Comparison of ENCODE assay signal across 12 cellular contexts in the genomic region with DNA sequence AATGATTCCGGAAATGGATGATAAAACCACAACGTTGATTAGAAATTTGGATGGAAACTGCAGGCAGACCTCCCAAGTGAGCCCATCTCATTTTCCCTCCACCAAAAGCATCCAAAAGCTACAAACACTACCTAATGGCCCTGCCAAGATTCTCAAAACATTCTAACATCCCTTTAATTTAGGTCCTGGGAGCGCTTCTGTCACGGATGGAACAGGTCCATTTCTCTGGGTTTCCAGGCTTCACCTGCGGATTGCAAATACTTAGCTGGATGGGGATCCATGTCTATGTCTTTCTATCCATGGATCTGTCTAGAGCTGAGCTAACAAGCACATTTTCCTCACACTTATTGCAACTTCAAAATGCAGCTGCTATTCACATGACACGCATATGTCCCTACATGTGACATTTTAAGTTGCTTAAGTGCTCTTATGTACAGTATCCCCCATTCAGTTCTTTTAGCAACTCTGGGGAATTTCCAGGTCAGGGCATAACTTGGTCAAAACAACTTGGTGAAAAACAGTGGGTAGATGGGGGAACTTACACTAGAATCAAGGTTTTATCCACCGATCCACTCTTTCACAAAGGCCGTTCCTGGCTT.
DNase-seq lines count a peak whose midpoint lies in the region; ATAC-seq and TF ChIP-seq lines count a peak whose summit lies in the region.
"Had no signal": no experiment of that assay in that cellular context is flagged by ENCODE, and none has a peak within 500 bp of the region (broad histone marks: within the 10 kb centered on the region; RNA-seq: fewer than 3 reads in every experiment).

No MANE protein-coding gene starts in this region.

- peaks cover 25 to 39% of the 10 kb centered on the region in 2 donors for H3K4me1 ChIP-seq in left lung

- peak; percentile 32 for DNase-seq in LHCN-M2 (ENCODE audit: low read depth)
- DNase-seq in endothelial cell (ENCODE audit: low spot score): no peak
- no peak for DNase-seq in left lung
- DNase-seq in NAMALWA (ENCODE audit: low spot score): no peak
- DNase-seq in stimulated activated naive CD8-positive, alpha-beta T cell treated with anti-CD3 and anti-CD28 coated beads, Interleukin-15, amount 100 ng/mL, for 72 hours: no peak
- DNase-seq: activated naive CD4-positive, alpha-beta T cell treated with anti-CD3 and anti-CD28 coated beads for 36 hours; NCI-H1436 treated with DMSO at 0.1 percent for 48 hours; NCI-H510A; stimulated activated CD4-positive, alpha-beta T cell treated with anti-CD3 and anti-CD28 coated beads, Interleukin-2, amount 100 ng/mL, for 24 hours had no signal

- H3K4me1 Mint-ChIP-seq in endothelial cell (ENCODE audit: unreplicated experiment): peaks cover 85% of the 10 kb centered on the region
- H3K4me1 Mint-ChIP-seq in stimulated activated naive CD8-positive, alpha-beta T cell treated with anti-CD3 and anti-CD28 coated beads, Interleukin-15, amount 100 ng/mL, for 72 hours: no peaks in the 10 kb centered on the region

- no peaks in the 10 kb centered on the region for H3K36me3 ChIP-seq in left lung

- H3K27ac ChIP-seq in left lung (peak overlapping the region; percentile 45 to 55), skin epidermis (peak overlapping the region in 14 of 21 experiments; percentile 27 to 82 (median 52))

- H3K4me3 ChIP-seq in left lung (no peak overlapping the region), skin epidermis (no peak overlapping the region)

- peaks cover 23% of the 10 kb centered on the region for H3K27me3 Mint-ChIP-seq in endothelial cell (ENCODE audit: unreplicated experiment)
- peaks cover 67% of the 10 kb centered on the region for H3K27me3 Mint-ChIP-seq in stimulated activated naive CD8-positive, alpha-beta T cell treated with anti-CD3 and anti-CD28 coated beads, Interleukin-15, amount 100 ng/mL, for 72 hours

- H3K4me3 Mint-ChIP-seq in endothelial cell (ENCODE audit: unreplicated experiment): peak overlapping the region; percentile 45
- H3K4me3 Mint-ChIP-seq in stimulated activated naive CD8-positive, alpha-beta T cell treated with anti-CD3 and anti-CD28 coated beads, Interleukin-15, amount 100 ng/mL, for 72 hours: no peak overlapping the region
- H3K4me3 Mint-ChIP-seq: activated naive CD4-positive, alpha-beta T cell treated with anti-CD3 and anti-CD28 coated beads for 36 hours had no signal

- H3K27me3 ChIP-seq in left lung: peaks cover 0 to 7% of the 10 kb centered on the region in 2 donors

- intact Hi-C loops in left lung (cut with DNase I): loop anchor here (10.0 kb wide), 1 partner anchor 181 kb away; no protein-coding TSS in a partner anchor

- H3K27ac Mint-ChIP-seq in endothelial cell (ENCODE audit: unreplicated experiment): peak overlapping the region; percentile 91
- H3K27ac Mint-ChIP-seq in stimulated activated naive CD8-positive, alpha-beta T cell treated with anti-CD3 and anti-CD28 coated beads, Interleukin-15, amount 100 ng/mL, for 72 hours: no peak overlapping the region
- H3K27ac Mint-ChIP-seq: activated naive CD4-positive, alpha-beta T cell treated with anti-CD3 and anti-CD28 coated beads for 36 hours had no signal

- ATAC-seq in left lung: no peak
- no peak for ATAC-seq in stimulated activated naive CD8-positive, alpha-beta T cell treated with anti-CD3 and anti-CD28 coated beads, Interleukin-15, amount 100 ng/mL, for 72 hours
- ATAC-seq in GM18868 (IDR thresholded peaks at IDR 0.05; ENCODE audit: unreplicated experiment): no peak
- no peak for ATAC-seq in GM21619 (IDR thresholded peaks at IDR 0.05; ENCODE audit: unreplicated experiment)

- H3K9me3 Mint-ChIP-seq in endothelial cell (ENCODE audit: unreplicated experiment): no peaks in the 10 kb centered on the region
- no peaks in the 10 kb centered on the region for H3K9me3 Mint-ChIP-seq in stimulated activated naive CD8-positive, alpha-beta T cell treated with anti-CD3 and anti-CD28 coated beads, Interleukin-15, amount 100 ng/mL, for 72 hours
- H3K9me3 Mint-ChIP-seq: activated naive CD4-positive, alpha-beta T cell treated with anti-CD3 and anti-CD28 coated beads for 36 hours had no signal

- no peaks in the 10 kb centered on the region for H3K9me3 ChIP-seq in left lung

- H3K36me3 Mint-ChIP-seq in endothelial cell (ENCODE audit: low read depth, unreplicated experiment): peaks cover 64% of the 10 kb centered on the region

- TF ChIP-seq CTCF in endothelial cell (IDR thresholded peaks at IDR 0.05; ENCODE audit: unreplicated experiment) (no peak), left lung (IDR thresholded peaks at IDR 0.05) (no peak)
